In genomic region chr1:94539496-94539895, GRCh38 we compare ENCODE assay signal across 9 cellular contexts. TPM values are rescaled to one million over a fixed set of nuclear protein-coding genes. Genes with fewer than 3 reads are reported as not detected.
DNase-seq lines count a peak whose midpoint lies in the region; ATAC-seq, FAIRE-seq and TF ChIP-seq lines count a peak whose summit lies in the region.
"Had no signal": no experiment of that assay in that cellular context is flagged by ENCODE, and none has a peak within 500 bp of the region (broad histone marks: within the 10 kb centered on the region; RNA-seq: fewer than 3 reads in every experiment).

No MANE protein-coding gene starts in this region.

- H3K9me3 ChIP-seq in HAP-1 = no peaks in the 10 kb centered on the region
- no peaks in the 10 kb centered on the region for H3K9me3 ChIP-seq in left ventricle myocardium inferior (replicated peaks)
- no peaks in the 10 kb centered on the region for H3K9me3 ChIP-seq in small intestine (ENCODE audit: control insufficient read depth, low read depth)

- peaks cover 32% of the 10 kb centered on the region for H3K4me1 ChIP-seq in HAP-1
- H3K4me1 ChIP-seq in left ventricle myocardium inferior = peaks cover 77% of the 10 kb centered on the region
- H3K4me1 ChIP-seq in small intestine (ENCODE audit: control insufficient read depth in 2 of 2, insufficient read depth in 1 of 2, low read depth in 1 of 2, low read length in 1 of 2) = peaks cover 0 to 3% of the 10 kb centered on the region in 2 donors

- H3K36me3 Mint-ChIP-seq in WTC11 = peaks cover 21% of the 10 kb centered on the region

- in situ Hi-C loops in HAP-1 (cut with MboI; ENCODE audit: low sequenced_read_pairs) = no loop called here

- WGBS in small intestine, 3 donors = 30 to 49% (median 37%) methylated on average over 3 of the region's 3 CpGs

- intact Hi-C loops in left ventricle myocardium inferior (cut with micrococcal nuclease) = no loop called here

- no peak for TF ChIP-seq CTCF in WTC11 (IDR thresholded peaks at IDR 0.05)
- TF ChIP-seq CTCF in left ventricle myocardium inferior (IDR thresholded peaks at IDR 0.05; ENCODE audit: borderline replicate concordance) = no peak

- ATAC-seq in WTC11 (no peak), HG02870 (IDR thresholded peaks at IDR 0.05; ENCODE audit: unreplicated experiment) (no peak)

- POLR2A ChIA-PET in WTC11 (lab: Charles Lee) (no interaction called here), HEK293T (lab: Yijun Ruan, JAX) (interaction anchor here (1.1 kb wide), 1 partner anchor 10 kb away, joined by 3 read pairs; no protein-coding TSS in a partner anchor)

- peak overlapping the region; percentile 83 for H3K4me3 Mint-ChIP-seq in WTC11

- peaks cover 16% of the 10 kb centered on the region for H3K36me3 ChIP-seq in HAP-1 (replicated peaks)
- H3K36me3 ChIP-seq in left ventricle myocardium inferior = peaks cover 4% of the 10 kb centered on the region
- no peaks in the 10 kb centered on the region for H3K36me3 ChIP-seq in small intestine (ENCODE audit: control insufficient read depth in 2 of 2, insufficient read depth in 2 of 2, low read length in 2 of 2)

- H3K4me3 ChIP-seq in HAP-1 (peak overlapping the region; percentile 87), left ventricle myocardium inferior (peak overlapping the region; percentile 79), small intestine (ENCODE audit: low read depth in 1 of 2, low read length in 2 of 2) (peak overlapping the region in 1 of 2 donors; percentile 17)

- no peaks in the 10 kb centered on the region for H3K9me3 Mint-ChIP-seq in WTC11

- no peak overlapping the region for H3K27ac Mint-ChIP-seq in WTC11

- CTCF ChIA-PET in WTC11 (lab: Charles Lee) = no interaction called here
- CTCF ChIA-PET in HEK293T (lab: Yijun Ruan, JAX) = no interaction called here

- no peak for FAIRE-seq in small intestine (lab: Jason Lieb, UNC)

- peaks cover 51% of the 10 kb centered on the region for H3K4me1 Mint-ChIP-seq in WTC11

- peaks cover 34% of the 10 kb centered on the region for H3K27me3 Mint-ChIP-seq in WTC11 (ENCODE audit: low read depth)

- no peak for DNase-seq in HAP-1 (ENCODE audit: low spot score in 2 of 2)
- DNase-seq in WTC11 (ENCODE audit: low spot score) = no peak
- DNase-seq in left ventricle myocardium inferior = peak; percentile 31
- peak; percentile 68 for DNase-seq in small intestine
- DNase-seq in NCI-H2081 treated with DMSO at 0.1 percent for 48 hours (lab: John Stamatoyannopoulos, UW) = no peak
- DNase-seq in NCI-H1417 treated with DMSO at 0.1 percent for 48 hours (lab: John Stamatoyannopoulos, UW) = no peak
- no peak for DNase-seq in HEK293T (ENCODE audit: extremely low spot score)
- DNase-seq: NCI-H774 had no signal

- H3K27ac ChIP-seq in left ventricle myocardium inferior (replicated peaks) (peak overlapping the region; percentile 90), small intestine (ENCODE audit: low read depth in 1 of 2, low read length in 1 of 2) (peak overlapping the region in 1 of 2 donors; percentile 76)

- H3K27me3 ChIP-seq in HAP-1 (ENCODE audit: low read depth) = no peaks in the 10 kb centered on the region
- peaks cover 20% of the 10 kb centered on the region for H3K27me3 ChIP-seq in left ventricle myocardium inferior (ENCODE audit: low read depth)
- H3K27me3 ChIP-seq in small intestine (ENCODE audit: control insufficient read depth in 2 of 2, insufficient read depth in 2 of 2, low read length in 2 of 2) = no peaks in the 10 kb centered on the region

TF ChIP-seq in WTC11, 78 proteins besides CTCF, POLR2A, EP300 and RAD21 (continues in another document):
- TF ChIP-seq HMGA2 (CRISPR knock-in tag; IDR thresholded peaks at IDR 0.05) = no peak
- no peak for TF ChIP-seq ZNF512 (CRISPR knock-in tag; IDR thresholded peaks at IDR 0.05; ENCODE audit: borderline replicate concordance)
- no peak for TF ChIP-seq MLX (CRISPR knock-in tag; IDR thresholded peaks at IDR 0.05)
- TF ChIP-seq ATF6 (CRISPR knock-in tag; IDR thresholded peaks at IDR 0.05) = no peak
- TF ChIP-seq ZNF423 (CRISPR knock-in tag; IDR thresholded peaks at IDR 0.05) = no peak

TF ChIP-seq in HEK293T, 16 proteins besides CTCF, POLR2A, EP300 and RAD21:
- TF ChIP-seq NFRKB (IDR thresholded peaks at IDR 0.05) (no peak), FOXM1 (IDR thresholded peaks at IDR 0.05; ENCODE audit: borderline replicate concordance) (no peak), ZNF384 (IDR thresholded peaks at IDR 0.05) (no peak), TARDBP (IDR thresholded peaks at IDR 0.05) (no peak), CTBP1 (IDR thresholded peaks at IDR 0.05; ENCODE audit: borderline replicate concordance) (no peak), BHLHE40 (IDR thresholded peaks at IDR 0.05; ENCODE audit: borderline replicate concordance) (no peak), SP1 (IDR thresholded peaks at IDR 0.05) (no peak), L3MBTL2 (conservative IDR thresholded peaks at IDR 0.05) (no peak)

RNA-seq across cellular contexts. Expression of gene F3, which starts 2.1 kb away (rescaled TPM):
- 7.5 to 7.8 TPM (median 7.6 TPM) in 3 replicates for total RNA-seq in WTC11 (2021)
- 50.8 TPM for total RNA-seq in left ventricle myocardium inferior
- polyA plus RNA-seq in small intestine = 10 to 100 TPM; 11.0 to 23.9 (median 13.2) TPM

Comparison
In these comparisons a context has a peak if more than half of its experiments do, and no peak if none do; other contexts are left out.
1. DNase-seq: peak in left ventricle myocardium inferior (single experiment) and small intestine (single experiment); none in HAP-1 (0 of 2), WTC11 (single experiment), NCI-H2081 treated with DMSO at 0.1 percent for 48 hours (single experiment), NCI-H1417 treated with DMSO at 0.1 percent for 48 hours (single experiment) and HEK293T (single experiment).